ENCODE assay signal across 8 cellular contexts in genomic region chr20:18587665-18588553, GRCh38. TPM values are rescaled to one million over a fixed set of nuclear protein-coding genes. Genes with fewer than 3 reads are reported as not detected.
DNase-seq lines count a peak whose midpoint lies in the region; ATAC-seq and TF ChIP-seq lines count a peak whose summit lies in the region.

Gene DTD1, plus strand, starts transcription at chr20:18588054. Its CDS starts 19 bp downstream, at chr20:18588073.

- no peaks in the 10 kb centered on the region for H3K36me3 Mint-ChIP-seq in natural killer cell

- H3K4me3 Mint-ChIP-seq in natural killer cell = peak within 1 kb of the TSS; percentile 90

- H3K27me3 ChIP-seq in Karpas-422 (ENCODE audit: low read length) (no peaks in the 10 kb centered on the region), fibroblast of lung (ENCODE audit: control insufficient read depth, insufficient read depth, low read length) (no peaks in the 10 kb centered on the region)

- H3K9me2 ChIP-seq in Karpas-422 (replicated peaks; ENCODE audit: insufficient read depth, low read length) = no peaks in the 10 kb centered on the region

- intact Hi-C loops in natural killer cell (cut with micrococcal nuclease) = loop anchor here (1.0 to 5.0 kb wide), 3 partner anchors 21 to 121 kb away; partner anchors contain the start of genes DZANK1, POLR3F, SEC23B and SMIM26

- H4K20me1 ChIP-seq in Karpas-422 (ENCODE audit: insufficient read depth, low read depth, low read length) (no peaks in the 10 kb centered on the region), fibroblast of lung (ENCODE audit: control insufficient read depth, extremely low read depth, insufficient read depth, low read length) (no peaks in the 10 kb centered on the region)

- H3K27ac ChIP-seq in Karpas-422 (ENCODE audit: low read length) (peak within 1 kb of the TSS; percentile 69), fibroblast of lung (ENCODE audit: insufficient read depth, low read length) (peak within 1 kb of the TSS; percentile 87)

- H3K36me3 ChIP-seq in Karpas-422 (ENCODE audit: insufficient read depth, low read length) (no peaks in the 10 kb centered on the region), fibroblast of lung (ENCODE audit: control insufficient read depth, insufficient read depth, low read length) (no peaks in the 10 kb centered on the region)

- peaks cover 0 to 6% of the 10 kb centered on the region in 2 donors for H3K27me3 Mint-ChIP-seq in natural killer cell (ENCODE audit: low read depth in 2 of 2)

- H2AFZ ChIP-seq in Karpas-422 (ENCODE audit: low read length) (peak within 1 kb of the TSS; percentile 95), fibroblast of lung (ENCODE audit: low read length) (peak within 1 kb of the TSS; percentile 91)

- peaks cover 25 to 26% of the 10 kb centered on the region in 2 donors for H3K4me1 Mint-ChIP-seq in natural killer cell

- peak within 1 kb of the TSS; percentile 91 for H3K4me2 ChIP-seq in Karpas-422 (ENCODE audit: low read depth, low read length, poor library complexity, severe bottlenecking)
- H3K4me2 ChIP-seq in fibroblast of lung (ENCODE audit: extremely low read depth, insufficient read depth, low read length) = peak within 1 kb of the TSS; percentile 94

- TF ChIP-seq CTCF in fibroblast of lung (conservative IDR thresholded peaks at IDR 0.05 in 1 of 2, IDR thresholded peaks at IDR 0.05 in 1 of 2; ENCODE audit: low read depth in 1 of 2, low read length in 2 of 2) (peak; percentile 45 to 54), natural killer cell (IDR thresholded peaks at IDR 0.05) (peak; percentile 65)

- H3K79me2 ChIP-seq in Karpas-422 (ENCODE audit: low read length) = peaks cover 47% of the 10 kb centered on the region
- H3K79me2 ChIP-seq in fibroblast of lung (ENCODE audit: control insufficient read depth, insufficient read depth, low read length) = peaks cover 6% of the 10 kb centered on the region

- peak within 1 kb of the TSS; percentile 96 for H3K4me3 ChIP-seq in Karpas-422 (ENCODE audit: low read length)
- peak within 1 kb of the TSS; percentile 89 to 96 (median 94) for H3K4me3 ChIP-seq in fibroblast of lung (replicated peaks in 1 of 4; ENCODE audit: control extremely low read depth in 1 of 4, insufficient read depth in 1 of 4, low read depth in 3 of 4, low read length in 4 of 4)

- H3K27ac Mint-ChIP-seq in natural killer cell = peak within 1 kb of the TSS; percentile 84 to 87

- H3K9me3 Mint-ChIP-seq in natural killer cell = no peaks in the 10 kb centered on the region

- ATAC-seq in GM21825 (IDR thresholded peaks at IDR 0.05; ENCODE audit: unreplicated experiment) = peak; percentile 89
- peak; percentile 87 to 95 (median 88) for ATAC-seq in natural killer cell

- H3K9me3 ChIP-seq in Karpas-422 (ENCODE audit: low read length) = no peaks in the 10 kb centered on the region
- no peaks in the 10 kb centered on the region for H3K9me3 ChIP-seq in fibroblast of lung (ENCODE audit: control insufficient read depth, insufficient read depth, low read depth, low read length)

- H3K4me1 ChIP-seq in Karpas-422 (ENCODE audit: low read length) = peaks cover 45% of the 10 kb centered on the region
- H3K4me1 ChIP-seq in fibroblast of lung (ENCODE audit: control insufficient read depth, extremely low read depth, insufficient read depth, low read length) = no peaks in the 10 kb centered on the region

- H3K9ac ChIP-seq in Karpas-422 (ENCODE audit: low read length) (peak within 1 kb of the TSS; percentile 84), fibroblast of lung (ENCODE audit: insufficient read depth, low read length) (peak within 1 kb of the TSS; percentile 87)

- peak; percentile 88 for DNase-seq in EL
- DNase-seq in Karpas-422 = peak; percentile 97
- peak; percentile 91 for DNase-seq in RKO (ENCODE audit: low spot score)
- DNase-seq in activated T-helper 1 cell treated with anti-CD3 and anti-CD28 coated beads, Interleukin-2, amount 50 U/mL, for 16 hours (ENCODE audit: low read depth in 1 of 2, low spot score in 1 of 2) = peak; percentile 61 to 77
- peak; percentile 77 to 89 for DNase-seq in fibroblast of lung (ENCODE audit: low read depth in 2 of 2)
- peak; percentile 86 for DNase-seq in natural killer cell
- peak; percentile 33 to 73 (median 56) for DNase-seq in stimulated activated naive CD4-positive, alpha-beta T cell (lab: John Stamatoyannopoulos, UW)

RNA-seq across cellular contexts. Expression of gene DTD1, which starts in this region (rescaled TPM):
- 84.9 and 115 TPM in 2 replicates for total RNA-seq in Karpas-422 (2014; rRNA removed; shearing (Covaris generic); ENCODE audit: low replicate concordance)
- total RNA-seq in fibroblast of lung = 50.8 and 71.0 TPM in 2 replicates
- polyA plus RNA-seq in fibroblast of lung = 60.8 and 102 TPM in 2 replicates
- polyA plus RNA-seq in fibroblast of lung (2012) = 62.0 and 96.6 TPM in 2 replicates
- 21.9 and 30.3 TPM in 2 replicates for polyA minus RNA-seq in fibroblast of lung (ENCODE audit: low replicate concordance)
- 10 to 100 TPM; 23.4 to 28.4 (median 24.1) TPM for total RNA-seq in natural killer cell

Comparison
In these comparisons a context has a peak if more than half of its experiments do, and no peak if none do; other contexts are left out.
1. Peak in every context shown above with its lines: DNase-seq, ATAC-seq, H3K4me3 ChIP-seq and H3K27ac ChIP-seq.